Comparison of ENCODE assay signal across 7 cellular contexts in the genomic region with DNA sequence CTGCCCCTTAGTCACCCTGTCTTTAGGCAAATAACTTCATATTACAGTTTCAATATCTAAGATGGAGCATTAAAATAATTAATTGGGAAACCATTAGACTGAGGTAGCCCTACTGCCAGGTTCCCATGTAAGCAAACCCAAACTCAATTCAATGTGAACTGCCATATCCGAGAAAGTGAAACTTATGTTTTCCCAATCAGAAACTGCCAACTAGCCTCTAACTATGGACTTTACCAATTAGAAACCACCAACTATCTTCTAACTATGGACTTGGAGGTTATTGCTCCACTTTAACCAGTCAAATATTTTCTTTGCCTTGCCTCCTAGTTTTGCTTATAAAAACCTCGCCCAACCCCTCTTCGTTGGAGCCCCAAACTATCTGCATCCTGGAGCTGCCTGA.
"Had no signal": no experiment of that assay in that cellular context is flagged by ENCODE, and none has a peak within 500 bp of the region (broad histone marks: within the 10 kb centered on the region; RNA-seq: fewer than 3 reads in every experiment).

No MANE protein-coding gene starts in this region.

- H3K27ac ChIP-seq: GM23248 had no signal

- H2AFZ ChIP-seq: GM23248 had no signal

- H3K4me1 ChIP-seq: HAP-1 had no signal

- H3K36me3 ChIP-seq: HAP-1 had no signal

- FAIRE-seq: HTR-8/SVneo, K562 had no signal

- H3K9ac ChIP-seq: GM23248 had no signal

- DNase-seq: GM23248, GOT3, H7, IMR-90 had no signal

- H3K4me3 ChIP-seq: GM23248, HAP-1, K562 had no signal

- H3K9me3 ChIP-seq: HAP-1 had no signal
